Comparison of ENCODE assay signal across 11 cellular contexts in the genomic region with DNA sequence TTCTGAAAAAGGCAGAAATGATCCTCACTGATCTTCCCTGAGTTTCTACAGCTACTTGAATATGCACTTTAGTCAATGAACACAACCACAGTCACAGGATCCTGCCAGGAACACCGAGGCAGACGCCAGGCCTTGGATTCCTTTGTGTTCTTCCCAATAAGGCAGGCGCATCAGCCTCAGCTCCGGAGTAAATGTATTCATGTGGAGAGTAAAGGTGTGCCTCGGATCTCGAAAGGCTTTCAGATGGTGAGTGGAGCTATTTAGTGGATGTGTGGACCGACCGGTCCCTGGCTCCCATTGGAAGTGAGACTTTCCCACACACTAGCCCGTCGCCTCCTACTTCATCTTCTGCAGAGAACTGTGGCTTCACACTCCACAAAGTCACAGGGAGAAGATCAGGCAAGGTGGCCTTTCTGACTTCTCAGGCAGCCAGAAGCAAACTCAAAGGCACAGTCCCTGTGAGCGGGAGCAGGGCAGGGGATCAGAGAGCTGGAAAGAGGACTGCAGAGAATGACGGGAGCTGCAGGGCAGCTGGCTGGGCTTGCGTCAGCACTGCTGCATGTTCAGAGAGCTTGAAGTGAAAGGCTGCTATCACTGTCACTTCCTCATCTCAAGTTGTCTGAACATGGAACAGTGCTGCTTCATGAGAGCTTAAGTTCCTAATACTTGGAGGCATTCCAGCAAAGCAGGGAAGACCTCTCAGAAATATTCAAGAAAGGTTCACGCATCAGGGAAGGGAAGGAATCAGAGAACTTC. TPM values are rescaled to one million over a fixed set of nuclear protein-coding genes. Genes with fewer than 3 reads are reported as not detected.
DNase-seq lines count a peak whose midpoint lies in the region; ATAC-seq and TF ChIP-seq lines count a peak whose summit lies in the region.
"Had no signal": no experiment of that assay in that cellular context is flagged by ENCODE, and none has a peak within 500 bp of the region (broad histone marks: within the 10 kb centered on the region; RNA-seq: fewer than 3 reads in every experiment).

No MANE protein-coding gene starts in this region.

- TF ChIP-seq EP300 in upper lobe of left lung (IDR thresholded peaks at IDR 0.05): no peak

- H3K9me3 ChIP-seq in upper lobe of left lung (no peaks in the 10 kb centered on the region), Caco-2 (no peaks in the 10 kb centered on the region)
- H3K9me3 ChIP-seq: stomach had no signal

- H3K27ac Mint-ChIP-seq in WTC11 (peak overlapping the region; percentile 77), Caco-2 (ENCODE audit: unreplicated experiment) (no peak overlapping the region)

- TF ChIP-seq CTCF in WTC11 (IDR thresholded peaks at IDR 0.05) (no peak), upper lobe of left lung (IDR thresholded peaks at IDR 0.05) (no peak), Caco-2 (IDR thresholded peaks at IDR 0.05; ENCODE audit: insufficient read depth in 1 of 2, low read depth in 1 of 2, low read length in 1 of 2, severe bottlenecking in 1 of 2, unreplicated experiment in 1 of 2) (no peak)

- H3K27me3 Mint-ChIP-seq in WTC11 (ENCODE audit: low read depth) (no peaks in the 10 kb centered on the region), Caco-2 (ENCODE audit: insufficient read depth, unreplicated experiment) (no peaks in the 10 kb centered on the region)

- BruUV-seq in Caco-2 (replicated peaks; lab: Mats Ljungman, UMichigan): no TSS peak

- TF ChIP-seq POLR2A in upper lobe of left lung (IDR thresholded peaks at IDR 0.05): no peak

- peak; percentile 63 for DNase-seq in Right ventricle myocardium superior
- no peak for DNase-seq in cardiac septum (ENCODE audit: low spot score)
- DNase-seq in WTC11 (ENCODE audit: low spot score): no peak
- peak; percentile 58 for DNase-seq in iris pigment epithelial cell (ENCODE audit: low read depth)
- DNase-seq in upper lobe of left lung: peak in 1 of 2 donors; percentile 29
- no peak for DNase-seq in Caco-2
- DNase-seq in activated CD4-positive, alpha-beta T cell treated with anti-CD3 and anti-CD28 coated beads for 1 hour: no peak
- DNase-seq: stomach, WERI-Rb-1 had no signal

- CTCF ChIA-PET in WTC11 (lab: Charles Lee) (interaction anchor here (1.4 to 2.6 kb wide), 3 partner anchors 10 to 15 kb away, joined by 4 to 10 read pairs (median 9); no protein-coding TSS in a partner anchor), Caco-2 (lab: Charles Lee) (no interaction called here)

- H3K4me3 Mint-ChIP-seq in WTC11 (no peak overlapping the region), Caco-2 (ENCODE audit: unreplicated experiment) (no peak overlapping the region)

- H3K27me3 ChIP-seq in upper lobe of left lung (no peaks in the 10 kb centered on the region), Caco-2 (replicated peaks; ENCODE audit: control insufficient read depth, insufficient read depth, low read length) (no peaks in the 10 kb centered on the region)
- H3K27me3 ChIP-seq: stomach had no signal

- ATAC-seq in Right ventricle myocardium superior (ENCODE audit: poor library complexity) (peak; percentile 82), WTC11 (peak; percentile 50), upper lobe of left lung (ENCODE audit: low FRiP score in 2 of 2) (peak; percentile 59 to 78), GM18870 (IDR thresholded peaks at IDR 0.05; ENCODE audit: unreplicated experiment) (no peak)
- ATAC-seq: Panc1 had no signal

- H3K27ac ChIP-seq in upper lobe of left lung: no peak overlapping the region
- H3K27ac ChIP-seq: WERI-Rb-1 had no signal

- H3K4me1 ChIP-seq in upper lobe of left lung (peaks cover 0 to 13% (median 5%) of the 10 kb centered on the region in 4 donors), Caco-2 (no peaks in the 10 kb centered on the region)

- H3K36me3 Mint-ChIP-seq in WTC11: peaks cover 18% of the 10 kb centered on the region
- H3K36me3 Mint-ChIP-seq in Caco-2 (ENCODE audit: insufficient read depth, unreplicated experiment): peaks cover 5% of the 10 kb centered on the region

- 76 to 81% methylated on average over 12 to 14 of the region's 14 CpGs for WGBS in upper lobe of left lung, 2 donors

- intact Hi-C loops in Right ventricle myocardium superior (cut with DNase I): no loop called here
- intact Hi-C loops in cardiac septum (cut with DNase I): no loop called here
- intact Hi-C loops in Caco-2 (cut with micrococcal nuclease; ENCODE audit: unreplicated experiment): no loop called here

- POLR2A ChIA-PET in WTC11 (lab: Charles Lee) (interaction anchor here (0.8 kb wide), 1 partner anchor 14 kb away, joined by 3 read pairs; no protein-coding TSS in a partner anchor), Caco-2 (lab: Charles Lee) (no interaction called here)

- no peak overlapping the region for H3K4me3 ChIP-seq in upper lobe of left lung
- no peak overlapping the region for H3K4me3 ChIP-seq in Caco-2 (ENCODE audit: low read depth, low read length)
- H3K4me3 ChIP-seq: stomach had no signal

- H3K36me3 ChIP-seq in upper lobe of left lung: peaks cover 0 to 27% (median 19%) of the 10 kb centered on the region in 4 donors
- no peaks in the 10 kb centered on the region; the same call in 1 of the 2 replicates for H3K36me3 ChIP-seq in Caco-2 (ENCODE audit: control insufficient read depth, insufficient read depth, low read length)

- H3K9me3 Mint-ChIP-seq in WTC11 (no peaks in the 10 kb centered on the region), Caco-2 (ENCODE audit: unreplicated experiment) (no peaks in the 10 kb centered on the region)

- peaks cover 19% of the 10 kb centered on the region for H3K4me1 Mint-ChIP-seq in WTC11
- no peaks in the 10 kb centered on the region for H3K4me1 Mint-ChIP-seq in Caco-2 (ENCODE audit: low read depth, unreplicated experiment)

TF ChIP-seq in WTC11, 78 proteins besides CTCF, POLR2A, EP300 and RAD21:
- no peak for TF ChIP-seq GTF2I (CRISPR knock-in tag; conservative IDR thresholded peaks at IDR 0.05)

RNA-seq across cellular contexts. Expression of a gene that starts 20.6 kb away (rescaled TPM):
- total RNA-seq in Right ventricle myocardium superior (8.6 TPM), cardiac septum (9.8 TPM), WTC11 (2021) (15.8 to 16.3 TPM (median 16.3 TPM) in 3 replicates), upper lobe of left lung (10 to 100 TPM; 18.6 to 25.7 (median 20.8) TPM), Caco-2 (2022) (25.7 and 26.0 TPM in 2 replicates)

RNA-seq across cellular contexts. Expression of a gene that starts 28.4 kb away (rescaled TPM):
- total RNA-seq in Right ventricle myocardium superior (18.7 TPM), cardiac septum (20.2 TPM), WTC11 (2021) (15.9 to 17.2 TPM (median 16.6 TPM) in 3 replicates), upper lobe of left lung (10 to 100 TPM; 12.8 to 38.5 (median 13.5) TPM), Caco-2 (2022) (21.1 and 24.8 TPM in 2 replicates)

Comparison
In these comparisons a context has a peak if more than half of its experiments do, and no peak if none do; other contexts are left out.
1. DNase-seq: peak in Right ventricle myocardium superior (single experiment) and iris pigment epithelial cell (single experiment); none in cardiac septum (single experiment), WTC11 (single experiment), Caco-2 (0 of 2) and activated CD4-positive, alpha-beta T cell treated with anti-CD3 and anti-CD28 coated beads for 1 hour (single experiment).